Comparison of ENCODE assay signal across 13 cellular contexts in genomic region chr12:124688356-124688992, GRCh38.
A peak's percentile ranks its signal among the peaks of the same experiment; 100 is the strongest.
DNase-seq lines count a peak whose midpoint lies in the region; ATAC-seq, FAIRE-seq and TF ChIP-seq lines count a peak whose summit lies in the region.
"Had no signal": no experiment of that assay in that cellular context is flagged by ENCODE, and none has a peak within 500 bp of the region (broad histone marks: within the 10 kb centered on the region; RNA-seq: fewer than 3 reads in every experiment).

No MANE protein-coding gene starts in this region.

- peaks cover 39% of the 10 kb centered on the region for H3K27me3 Mint-ChIP-seq in activated naive CD4-positive, alpha-beta T cell treated with anti-CD3 and anti-CD28 coated beads, Interleukin-2, amount 10 ng/mL, durations not matched to agents 7 days and 5 days
- no peaks in the 10 kb centered on the region for H3K27me3 Mint-ChIP-seq in astrocyte (ENCODE audit: low read depth, unreplicated experiment)

- ATAC-seq in GM19397 (IDR thresholded peaks at IDR 0.05; ENCODE audit: unreplicated experiment) = no peak
- ATAC-seq: T-helper 17 cell had no signal

- no peak overlapping the region for H2AFZ ChIP-seq in astrocyte (ENCODE audit: low read depth, low read length)

- no peaks in the 10 kb centered on the region for H4K20me1 ChIP-seq in astrocyte (ENCODE audit: insufficient read depth, low read length)

- H3K4me2 ChIP-seq in astrocyte (ENCODE audit: low read length) = peak overlapping the region; percentile 36

- H3K9ac ChIP-seq in astrocyte (ENCODE audit: low read length) = peak overlapping the region; percentile 45

- FAIRE-seq in astrocyte (lab: Jason Lieb, UNC) = no peak

- DNase-seq in activated naive CD4-positive, alpha-beta T cell treated with anti-CD3 and anti-CD28 coated beads, Interleukin-2, amount 10 ng/mL, durations not matched to agents 7 days and 5 days = no peak
- DNase-seq in activated naive CD4-positive, alpha-beta T cell treated with anti-CD3 and anti-CD28 coated beads, Interleukin-2, amount 50 U/mL, for 16 hours = no peak
- DNase-seq in astrocyte (ENCODE audit: low read depth) (peak; percentile 37), lung microvascular endothelial cell (ENCODE audit: low read depth in 2 of 2) (peak; percentile 67 to 78), stomach (no peak), NCI-H345 treated with DMSO at 0.1 percent for 48 hours (lab: John Stamatoyannopoulos, UW; ENCODE audit: unreplicated experiment) (no peak), NCI-H510A (lab: John Stamatoyannopoulos, UW) (no peak)
- DNase-seq: cerebellar nuclear complex, naive B cell, NCI-H1105 treated with DMSO at 0.1 percent for 48 hours, T-helper 17 cell, testis had no signal

- H3K27ac Mint-ChIP-seq in activated naive CD4-positive, alpha-beta T cell treated with anti-CD3 and anti-CD28 coated beads, Interleukin-2, amount 10 ng/mL, durations not matched to agents 7 days and 5 days = peak overlapping the region; percentile 82
- peak overlapping the region; percentile 29 for H3K27ac Mint-ChIP-seq in astrocyte (ENCODE audit: unreplicated experiment)

- H3K27ac ChIP-seq in astrocyte (ENCODE audit: low read depth, low read length) (peak overlapping the region; percentile 45), stomach (peak overlapping the region in 4 of 5 donors; percentile 20 to 70 (median 55))

- TF ChIP-seq CTCF in astrocyte (IDR thresholded peaks at IDR 0.05; ENCODE audit: insufficient read depth, low read depth, low read length) (no peak), stomach (IDR thresholded peaks at IDR 0.05) (no peak)

- no peak overlapping the region for H3K4me3 Mint-ChIP-seq in activated naive CD4-positive, alpha-beta T cell treated with anti-CD3 and anti-CD28 coated beads, Interleukin-2, amount 10 ng/mL, durations not matched to agents 7 days and 5 days
- no peak overlapping the region for H3K4me3 Mint-ChIP-seq in astrocyte (ENCODE audit: unreplicated experiment)

- H3K9me3 ChIP-seq in astrocyte (ENCODE audit: insufficient read depth, low read depth, low read length) = peaks cover 4% of the 10 kb centered on the region
- peaks cover 4 to 13% (median 10%) of the 10 kb centered on the region in 4 donors for H3K9me3 ChIP-seq in stomach
- H3K9me3 ChIP-seq: testis had no signal

- H3K4me1 ChIP-seq in astrocyte (ENCODE audit: insufficient read depth, low read length) = peaks cover 38% of the 10 kb centered on the region
- H3K4me1 ChIP-seq in stomach = peaks cover 23 to 52% (median 35%) of the 10 kb centered on the region in 4 donors

- H3K36me3 ChIP-seq in astrocyte (ENCODE audit: insufficient read depth, low read length) (no peaks in the 10 kb centered on the region), stomach (no peaks in the 10 kb centered on the region)

- no peaks in the 10 kb centered on the region for H3K79me2 ChIP-seq in astrocyte (ENCODE audit: insufficient read depth, low read length)

- peaks cover 2% of the 10 kb centered on the region for H3K36me3 Mint-ChIP-seq in activated naive CD4-positive, alpha-beta T cell treated with anti-CD3 and anti-CD28 coated beads, Interleukin-2, amount 10 ng/mL, durations not matched to agents 7 days and 5 days
- peaks cover 5% of the 10 kb centered on the region for H3K36me3 Mint-ChIP-seq in astrocyte (ENCODE audit: low read depth, unreplicated experiment)
- H3K36me3 Mint-ChIP-seq: naive B cell had no signal

- WGBS in stomach, 5 donors = 53 to 67% (median 62%) methylated on average over 6 of the region's 6 CpGs

- CTCF ChIA-PET in activated naive CD4-positive, alpha-beta T cell treated with anti-CD3 and anti-CD28 coated beads, Interleukin-2, amount 10 ng/mL, durations not matched to agents 7 days and 5 days (lab: Charles Lee) = interaction anchor here (0.7 kb wide), 1 partner anchor 86 kb away, joined by 3 read pairs; no protein-coding TSS in a partner anchor

- no peak for TF ChIP-seq EP300 in stomach (IDR thresholded peaks at IDR 0.05)

- no peak for TF ChIP-seq POLR2A in stomach (IDR thresholded peaks at IDR 0.05)

- peaks cover 52% of the 10 kb centered on the region for H3K4me1 Mint-ChIP-seq in activated naive CD4-positive, alpha-beta T cell treated with anti-CD3 and anti-CD28 coated beads, Interleukin-2, amount 10 ng/mL, durations not matched to agents 7 days and 5 days
- H3K4me1 Mint-ChIP-seq in astrocyte (ENCODE audit: low read depth, unreplicated experiment) = peaks cover 44% of the 10 kb centered on the region

- H3K4me3 ChIP-seq in astrocyte (ENCODE audit: insufficient read depth, low read depth, low read length) (no peak overlapping the region), stomach (no peak overlapping the region)
- H3K4me3 ChIP-seq: testis had no signal

- H3K27me3 ChIP-seq in astrocyte (ENCODE audit: insufficient read depth, low read length) (no peaks in the 10 kb centered on the region), stomach (no peaks in the 10 kb centered on the region)
- H3K27me3 ChIP-seq: testis had no signal

- peaks cover 19% of the 10 kb centered on the region for H3K9me3 Mint-ChIP-seq in activated naive CD4-positive, alpha-beta T cell treated with anti-CD3 and anti-CD28 coated beads, Interleukin-2, amount 10 ng/mL, durations not matched to agents 7 days and 5 days
- H3K9me3 Mint-ChIP-seq in astrocyte (ENCODE audit: unreplicated experiment) = peaks cover 17% of the 10 kb centered on the region

- intact Hi-C loops in stomach (cut with DNase I; ENCODE audit: low total_unique reads) = no loop called here

Comparison
In these comparisons a context has a peak if more than half of its experiments do, and no peak if none do; other contexts are left out.
1. DNase-seq: peak in astrocyte (single experiment) and lung microvascular endothelial cell (2 of 2); none in activated naive CD4-positive, alpha-beta T cell treated with anti-CD3 and anti-CD28 coated beads, Interleukin-2, amount 10 ng/mL, durations not matched to agents 7 days and 5 days (single experiment), activated naive CD4-positive, alpha-beta T cell treated with anti-CD3 and anti-CD28 coated beads, Interleukin-2, amount 50 U/mL, for 16 hours (single experiment), stomach (single experiment), NCI-H345 treated with DMSO at 0.1 percent for 48 hours (single experiment) and NCI-H510A (single experiment).